In genomic region chr4:46931981-46932380, GRCh38 we compare ENCODE assay signal across 1 cellular context.
A peak's percentile ranks its signal among the peaks of the same experiment; 100 is the strongest.
TF ChIP-seq lines count a peak whose summit lies in the region.

No MANE protein-coding gene starts in this region.

TF ChIP-seq in HepG2, 621 proteins besides CTCF, POLR2A, EP300 and RAD21:
- TF ChIP-seq SMC3 (IDR thresholded peaks at IDR 0.05; ENCODE audit: low read length) (peak; percentile 30; the same call in 1 of the 2 replicates), STAG1 (CRISPR knock-in tag; IDR thresholded peaks at IDR 0.05) (peak; percentile 57), YEATS2 (CRISPR knock-in tag; IDR thresholded peaks at IDR 0.05; ENCODE audit: borderline replicate concordance) (no peak)
TF ChIP-seq in HepG2: peak in this region for 2.
